8 cellular contexts compared by ENCODE assay signal in the genomic region with DNA sequence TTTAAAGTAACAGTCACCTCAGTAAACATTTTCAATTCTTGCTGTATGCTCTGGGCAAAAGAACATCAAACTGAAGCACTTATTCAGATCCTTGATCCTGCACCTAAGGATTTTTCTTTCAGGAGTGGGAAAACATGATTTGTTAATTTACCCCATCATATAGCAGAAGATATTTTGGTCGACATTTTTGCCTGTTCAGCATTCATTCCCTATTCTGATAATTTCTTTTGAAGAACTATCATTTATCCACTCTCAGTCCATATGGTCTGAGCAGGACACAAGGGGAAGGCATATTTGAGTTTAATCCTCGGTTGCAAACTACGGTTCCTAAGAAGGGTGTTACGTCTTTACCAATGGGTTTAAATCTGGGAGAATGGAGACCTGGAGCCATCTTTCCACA. TPM values are rescaled to one million over a fixed set of nuclear protein-coding genes. Genes with fewer than 3 reads are reported as not detected.
DNase-seq lines count a peak whose midpoint lies in the region; ATAC-seq and TF ChIP-seq lines count a peak whose summit lies in the region.

No MANE protein-coding gene starts in this region.

- H3K4me3 ChIP-seq in AG09309 (ENCODE audit: control insufficient read depth, low read depth, low read length) (peak overlapping the region; percentile 79), HUES64 (ENCODE audit: low read length) (peak overlapping the region; percentile 68), breast epithelium (peak overlapping the region in 2 of 3 donors; percentile 75 to 96), muscle layer of colon (ENCODE audit: low read depth in 1 of 2, low read length in 2 of 2) (peak overlapping the region in 1 of 2 donors; percentile 96)

- ATAC-seq in GM21381 (IDR thresholded peaks at IDR 0.05; ENCODE audit: unreplicated experiment) = no peak

- intact Hi-C loops in breast epithelium (cut with DNase I; ENCODE audit: low total_unique reads) = no loop called here

- H3K9ac ChIP-seq in HUES64 (ENCODE audit: low read depth, low read length) (peak overlapping the region; percentile 83), muscle layer of colon (ENCODE audit: low read length) (peak overlapping the region; percentile 77)

- H3K4me1 ChIP-seq in HUES64 (ENCODE audit: insufficient read depth, low read length) = peaks cover 28% of the 10 kb centered on the region
- no peaks in the 10 kb centered on the region for H3K4me1 ChIP-seq in breast epithelium
- H3K4me1 ChIP-seq in muscle layer of colon (ENCODE audit: insufficient read depth, low read length) = peaks cover 19% of the 10 kb centered on the region

- DNase-seq in AG09309 (ENCODE audit: low read depth) (no peak), breast epithelium (ENCODE audit: low spot score in 2 of 2) (no peak), SKM-1 treated with dmso at 0.1 percent for 144 hours (lab: John Stamatoyannopoulos, UW; ENCODE audit: unreplicated experiment) (no peak), GM19240 (ENCODE audit: insufficient read length, low spot score) (no peak), NCI-H446 treated with DMSO at 0.1 percent for 48 hours (lab: John Stamatoyannopoulos, UW) (no peak)

- no peaks in the 10 kb centered on the region for H3K9me3 ChIP-seq in HUES64 (ENCODE audit: insufficient read depth, low read depth, low read length)
- no peaks in the 10 kb centered on the region for H3K9me3 ChIP-seq in breast epithelium
- no peaks in the 10 kb centered on the region for H3K9me3 ChIP-seq in muscle layer of colon (ENCODE audit: low read length)

- no peak for TF ChIP-seq POLR2A in breast epithelium (IDR thresholded peaks at IDR 0.05)

- 73% methylated on average over 4 of the region's 4 CpGs for WGBS in HUES64

- H3K27me3 ChIP-seq in HUES64 (ENCODE audit: insufficient read depth, low read length) (no peaks in the 10 kb centered on the region), breast epithelium (no peaks in the 10 kb centered on the region), muscle layer of colon (ENCODE audit: control insufficient read depth in 1 of 2, insufficient read depth in 2 of 2, low read length in 2 of 2) (no peaks in the 10 kb centered on the region)

- H3K27ac ChIP-seq in HUES64 (ENCODE audit: low read depth, low read length) = peak overlapping the region; percentile 97; the same call in 1 of the 2 replicates
- peak overlapping the region in 1 of 2 donors; percentile 98 for H3K27ac ChIP-seq in breast epithelium
- peak overlapping the region; percentile 99 for H3K27ac ChIP-seq in muscle layer of colon (ENCODE audit: low read depth, low read length)

- TF ChIP-seq CTCF in AG09309 (IDR thresholded peaks at IDR 0.05; ENCODE audit: control insufficient read depth, insufficient read depth, low read depth, low read length, missing control alignments) (no peak), breast epithelium (IDR thresholded peaks at IDR 0.05) (no peak)

- H3K36me3 ChIP-seq in HUES64 (ENCODE audit: insufficient read depth, low read length) (no peaks in the 10 kb centered on the region), breast epithelium (no peaks in the 10 kb centered on the region), muscle layer of colon (ENCODE audit: insufficient read depth, low read length) (no peaks in the 10 kb centered on the region)

RNA-seq across cellular contexts. Expression of gene CLOCK, which starts 1.2 kb away (rescaled TPM):
- polyA plus RNA-seq in HUES64 (2013, experiment 1 of 2) = 10.4 TPM
- 14.8 TPM for polyA plus RNA-seq in HUES64 (2013, experiment 2 of 2)
- 10 to 100 TPM; 29.8 to 32.2 (median 30.2) TPM for total RNA-seq in breast epithelium

RNA-seq across cellular contexts. Expression of gene PDCL2, which starts 44.1 kb away (rescaled TPM):
- polyA plus RNA-seq in HUES64 (2013, experiment 1 of 2) = not detected
- polyA plus RNA-seq in HUES64 (2013, experiment 2 of 2) = not detected
- not detected for total RNA-seq in breast epithelium
